In the genomic region with DNA sequence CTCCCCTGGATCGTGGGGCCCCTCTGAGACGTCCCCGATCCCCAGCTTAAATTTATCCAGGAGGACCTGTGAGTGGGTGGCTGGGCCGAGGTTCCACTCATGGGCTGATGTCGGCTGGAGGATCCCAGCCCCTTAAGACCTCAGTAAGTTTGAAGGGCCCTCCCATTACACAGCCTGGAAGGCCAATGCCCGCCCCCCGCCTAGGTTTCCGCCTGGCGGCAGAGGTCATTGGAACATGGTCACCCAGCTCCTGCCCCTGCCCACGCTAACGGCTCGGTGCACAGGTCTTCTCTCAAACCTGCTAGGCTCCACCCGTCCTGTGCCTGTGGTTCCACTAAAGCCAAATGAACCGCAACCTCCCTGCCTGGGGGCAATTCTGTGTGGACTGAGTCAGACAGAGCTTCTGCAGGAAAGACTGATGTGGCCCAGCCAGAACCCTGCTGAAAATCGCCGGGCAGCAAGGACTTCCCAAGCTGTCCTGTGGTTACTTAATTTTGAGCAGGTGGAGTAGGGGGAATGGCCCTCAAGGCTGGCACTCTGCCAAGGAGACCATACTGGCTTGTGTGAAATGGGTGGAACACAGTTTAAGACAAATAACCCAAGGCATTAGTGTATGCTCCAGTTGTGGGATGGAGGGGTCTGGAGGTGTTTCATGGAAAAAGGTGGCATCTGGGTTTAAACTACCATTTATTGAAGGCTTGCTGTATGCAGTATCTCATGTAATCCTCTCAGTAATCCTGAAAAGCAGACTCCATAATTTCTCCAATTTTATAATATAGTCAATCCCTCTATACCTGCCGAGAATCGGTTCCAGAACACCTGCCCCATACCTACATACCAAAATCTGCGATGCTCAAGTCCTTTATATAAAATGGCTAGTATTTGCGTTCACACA, we compare ENCODE assay signal across 8 cellular contexts. TPM values are rescaled to one million over a fixed set of nuclear protein-coding genes. Genes with fewer than 3 reads are reported as not detected.
DNase-seq lines count a peak whose midpoint lies in the region; ATAC-seq and TF ChIP-seq lines count a peak whose summit lies in the region.

No MANE protein-coding gene starts in this region.

- ATAC-seq in GM18909 (IDR thresholded peaks at IDR 0.05; ENCODE audit: poor library complexity, unreplicated experiment) (peak; percentile 19), heart right ventricle (peak; percentile 26 to 78 (median 69))
- peak in 1 of 2 donors; percentile 74 for ATAC-seq in activated naive CD4-positive, alpha-beta T cell treated with anti-CD3 and anti-CD28 coated beads, Interleukin-2, amount 50 U/mL, for 72 hours

- BruUV-seq in A673 (replicated peaks; lab: Mats Ljungman, UMichigan) = no TSS peak

- H3K36me3 Mint-ChIP-seq in activated naive CD4-positive, alpha-beta T cell treated with anti-CD3 and anti-CD28 coated beads, Interleukin-2, amount 50 U/mL, for 72 hours = no peaks in the 10 kb centered on the region

- H3K27ac ChIP-seq in A673 (ENCODE audit: low read depth, low read length, poor library complexity, severe bottlenecking) (no peak overlapping the region), HL-60 (replicated peaks) (peak overlapping the region; percentile 54), RWPE1 (peak overlapping the region; percentile 93), heart right ventricle (peak overlapping the region; percentile 82 to 94 (median 88))

- TF ChIP-seq CTCF in A673 (conservative IDR thresholded peaks at IDR 0.05; ENCODE audit: low read depth, low read length) (no peak), HL-60 (IDR thresholded peaks at IDR 0.05; ENCODE audit: insufficient read depth, low read length) (no peak), RWPE1 (conservative IDR thresholded peaks at IDR 0.05; ENCODE audit: low read depth) (no peak), heart right ventricle (IDR thresholded peaks at IDR 0.05) (no peak)

- CTCF ChIA-PET in A673 (lab: Charles Lee) = no interaction called here
- CTCF ChIA-PET in RWPE1 (lab: Yijun Ruan, JAX) = interaction anchor here (0.5 to 0.8 kb wide), 5 partner anchors 14 to 416 kb away, joined by 3 to 4 read pairs (median 3); no protein-coding TSS in a partner anchor

- WGBS in heart right ventricle, 2 donors = 38 to 40% methylated on average over 20 of the region's 20 CpGs

- H3K27ac Mint-ChIP-seq in activated naive CD4-positive, alpha-beta T cell treated with anti-CD3 and anti-CD28 coated beads, Interleukin-2, amount 50 U/mL, for 72 hours = peak overlapping the region; percentile 66 to 89

- POLR2A ChIA-PET in A673 (lab: Charles Lee; ENCODE audit: low non-redundant PET) (no interaction called here), RWPE1 (lab: Yijun Ruan, JAX; ENCODE audit: low non-redundant PET) (interaction anchor here (0.6 kb wide), 1 partner anchor 17 kb away, joined by 5 read pairs; no protein-coding TSS in a partner anchor)

- H3K36me3 ChIP-seq in A673 (ENCODE audit: insufficient read depth, low read length, poor library complexity, severe bottlenecking) (no peaks in the 10 kb centered on the region), heart right ventricle (no peaks in the 10 kb centered on the region)

- intact Hi-C loops in A673 (cut with micrococcal nuclease; ENCODE audit: unreplicated experiment) (no loop called here), heart right ventricle (cut with DNase I) (loop anchor here in 1 of 10 donors (5.0 kb wide), 1 partner anchor 160 kb away; no protein-coding TSS in a partner anchor)

- H3K9me3 Mint-ChIP-seq in activated naive CD4-positive, alpha-beta T cell treated with anti-CD3 and anti-CD28 coated beads, Interleukin-2, amount 50 U/mL, for 72 hours = no peaks in the 10 kb centered on the region

- DNase-seq in A673 (ENCODE audit: low spot score) (no peak), HL-60 (ENCODE audit: low read depth in 1 of 2, low spot score in 1 of 2) (peak in 1 of 2 experiments; percentile 63), RWPE1 (ENCODE audit: low spot score) (peak; percentile 93), heart right ventricle (peak; percentile 40 to 57), renal cortical epithelial cell (ENCODE audit: low read depth) (peak; percentile 99), DMS153 treated with DMSO at 0.1 percent for 48 hours (lab: John Stamatoyannopoulos, UW; ENCODE audit: unreplicated experiment) (no peak)
- peak; percentile 27 to 85 for DNase-seq in activated naive CD4-positive, alpha-beta T cell treated with anti-CD3 and anti-CD28 coated beads, Interleukin-2, amount 50 U/mL, for 72 hours (ENCODE audit: low spot score in 2 of 2)

- H3K9me3 ChIP-seq in A673 (ENCODE audit: low read depth, low read length, poor library complexity, severe bottlenecking) (no peaks in the 10 kb centered on the region), heart right ventricle (no peaks in the 10 kb centered on the region)

- H3K4me3 ChIP-seq in A673 (ENCODE audit: low read depth, low read length, poor library complexity, severe bottlenecking) = peak overlapping the region; percentile 82
- H3K4me3 ChIP-seq in HL-60 (replicated peaks; ENCODE audit: insufficient read depth, low read length) = peak overlapping the region; percentile 95
- H3K4me3 ChIP-seq in heart right ventricle = peak overlapping the region; percentile 60 to 94 (median 72)

- H3K4me1 ChIP-seq in A673 (ENCODE audit: insufficient read depth, low read length, poor library complexity, severe bottlenecking) = peaks cover 5% of the 10 kb centered on the region
- peaks cover 0 to 25% (median 8%) of the 10 kb centered on the region in 9 donors for H3K4me1 ChIP-seq in heart right ventricle

- H3K27me3 ChIP-seq in A673 (replicated peaks; ENCODE audit: insufficient read depth, low read depth, low read length, poor library complexity) (no peaks in the 10 kb centered on the region), HL-60 (ENCODE audit: insufficient read depth, poor library complexity, severe bottlenecking) (no peaks in the 10 kb centered on the region), heart right ventricle (no peaks in the 10 kb centered on the region)

RNA-seq across cellular contexts. Expression of gene NT5DC3, which starts 0.9 kb away (rescaled TPM):
- 18.2 and 19.7 TPM in 2 replicates for total RNA-seq in A673 (2021)
- total RNA-seq in activated naive CD4-positive, alpha-beta T cell treated with anti-CD3 and anti-CD28 coated beads, Interleukin-2, amount 50 U/mL, for 72 hours = 1 to 10 TPM; 5.4 to 6.7 TPM
- total RNA-seq in heart right ventricle = 1 to 10 TPM; 2.5 to 4.9 (median 3.8) TPM
- 1 to 10 TPM; 1.0 to 2.3 TPM for polyA plus RNA-seq in heart right ventricle
- total RNA-seq in renal cortical epithelial cell = 11.1 and 20.7 TPM in 2 replicates

Comparison
In these comparisons a context has a peak if more than half of its experiments do, and no peak if none do; other contexts are left out.
1. DNase-seq: peak in RWPE1 (single experiment), activated naive CD4-positive, alpha-beta T cell treated with anti-CD3 and anti-CD28 coated beads, Interleukin-2, amount 50 U/mL, for 72 hours (2 of 2), heart right ventricle (2 of 2) and renal cortical epithelial cell (single experiment); none in A673 (single experiment) and DMS153 treated with DMSO at 0.1 percent for 48 hours (single experiment).
2. Peak in every context shown above with its lines, with median percentiles within 50 percentile points of each other: H3K4me3 ChIP-seq.